8 cellular contexts compared by ENCODE assay signal in genomic region chr5:112706446-112707016, GRCh38. TPM values are rescaled to one million over a fixed set of nuclear protein-coding genes. Genes with fewer than 3 reads are reported as not detected.
DNase-seq lines count a peak whose midpoint lies in the region; ATAC-seq and TF ChIP-seq lines count a peak whose summit lies in the region.

No MANE protein-coding gene starts in this region.

- POLR2A ChIA-PET in activated CD4-positive, alpha-beta memory T cell treated with anti-CD3 and anti-CD28 coated beads for 36 hours (lab: Charles Lee), result no interaction called here

- no peak for ATAC-seq in HG02759 (IDR thresholded peaks at IDR 0.05; ENCODE audit: unreplicated experiment)
- no peak for ATAC-seq in HG03280 (IDR thresholded peaks at IDR 0.05; ENCODE audit: unreplicated experiment)

- DNase-seq in DMS53 (lab: John Stamatoyannopoulos, UW) (peak; percentile 32), DMS53 treated with DMSO at 0.1 percent for 48 hours (lab: John Stamatoyannopoulos, UW; ENCODE audit: unreplicated experiment) (no peak), globus pallidus (ENCODE audit: low spot score) (peak; percentile 14), spleen (no peak), NCI-H1930 (lab: John Stamatoyannopoulos, UW) (no peak)
- no peak for DNase-seq in activated CD4-positive, alpha-beta memory T cell treated with anti-CD3 and anti-CD28 coated beads for 36 hours

- peaks cover 44% of the 10 kb centered on the region for H3K4me1 Mint-ChIP-seq in activated CD4-positive, alpha-beta memory T cell treated with anti-CD3 and anti-CD28 coated beads for 36 hours (ENCODE audit: low read depth)

- no peak for TF ChIP-seq POLR2A in spleen (IDR thresholded peaks at IDR 0.05)

- H3K9me3 Mint-ChIP-seq in activated CD4-positive, alpha-beta memory T cell treated with anti-CD3 and anti-CD28 coated beads for 36 hours, result no peaks in the 10 kb centered on the region

- intact Hi-C loops in activated CD4-positive, alpha-beta memory T cell treated with anti-CD3 and anti-CD28 coated beads for 36 hours (cut with micrococcal nuclease), result loop anchor here (1.0 to 10.0 kb wide), 8 partner anchors 31 to 588 kb away; partner anchors contain the start of genes APC, DCP2, REEP5 and SRP19
- intact Hi-C loops in spleen (cut with DNase I; ENCODE audit: low total_unique reads), result no loop called here

- no peaks in the 10 kb centered on the region for H3K36me3 Mint-ChIP-seq in activated CD4-positive, alpha-beta memory T cell treated with anti-CD3 and anti-CD28 coated beads for 36 hours

- peak overlapping the region in 5 of 8 donors; percentile 90 to 97 (median 95) for H3K27ac ChIP-seq in spleen

- no peaks in the 10 kb centered on the region for H3K36me3 ChIP-seq in spleen

- WGBS in spleen, 5 donors, result 89 to 98% (median 92%) methylated on average over 4 of the region's 4 CpGs

- CTCF ChIA-PET in activated CD4-positive, alpha-beta memory T cell treated with anti-CD3 and anti-CD28 coated beads for 36 hours (lab: Charles Lee), result interaction anchor here (0.7 kb wide), 1 partner anchor 217 kb away, joined by 3 read pairs; no protein-coding TSS in a partner anchor

- TF ChIP-seq CTCF in spleen (IDR thresholded peaks at IDR 0.05 in 8 of 11, conservative IDR thresholded peaks at IDR 0.05 in 3 of 11), result no peak

- peak overlapping the region; percentile 87 for H3K27ac Mint-ChIP-seq in activated CD4-positive, alpha-beta memory T cell treated with anti-CD3 and anti-CD28 coated beads for 36 hours

- H3K4me3 Mint-ChIP-seq in activated CD4-positive, alpha-beta memory T cell treated with anti-CD3 and anti-CD28 coated beads for 36 hours, result peak overlapping the region; percentile 87

- H3K27me3 ChIP-seq in spleen (replicated peaks in 1 of 7), result no peaks in the 10 kb centered on the region

- peaks cover 24 to 48% (median 42%) of the 10 kb centered on the region in 6 donors for H3K4me1 ChIP-seq in spleen

- no peaks in the 10 kb centered on the region for H3K27me3 Mint-ChIP-seq in activated CD4-positive, alpha-beta memory T cell treated with anti-CD3 and anti-CD28 coated beads for 36 hours

- peak overlapping the region in 5 of 8 donors; percentile 72 to 92 (median 82) for H3K4me3 ChIP-seq in spleen

- H3K9me3 ChIP-seq in spleen, result no peaks in the 10 kb centered on the region

RNA-seq across cellular contexts. Expression of gene APC, which starts 31.2 kb away (rescaled TPM):
- 10 to 100 TPM; 17.3 to 20.1 TPM for total RNA-seq in activated CD4-positive, alpha-beta memory T cell treated with anti-CD3 and anti-CD28 coated beads for 36 hours
- 10 to 100 TPM; 37.9 to 83.0 (median 58.5) TPM for total RNA-seq in spleen
- 1 to 10 TPM; 2.1 to 6.2 (median 2.5) TPM for polyA plus RNA-seq in spleen

Comparison
In these comparisons a context has a peak if more than half of its experiments do, and no peak if none do; other contexts are left out.
1. DNase-seq: peak in DMS53 (single experiment) and globus pallidus (single experiment); none in DMS53 treated with DMSO at 0.1 percent for 48 hours (single experiment), activated CD4-positive, alpha-beta memory T cell treated with anti-CD3 and anti-CD28 coated beads for 36 hours (single experiment), spleen (single experiment) and NCI-H1930 (0 of 2).